Comparison of ENCODE assay signal across 21 cellular contexts in genomic region chr22:46136539-46137217, GRCh38. TPM values are rescaled to one million over a fixed set of nuclear protein-coding genes. Genes with fewer than 3 reads are reported as not detected.
DNase-seq lines count a peak whose midpoint lies in the region; ATAC-seq and TF ChIP-seq lines count a peak whose summit lies in the region.
"Had no signal": no experiment of that assay in that cellular context is flagged by ENCODE, and none has a peak within 500 bp of the region (broad histone marks: within the 10 kb centered on the region; RNA-seq: fewer than 3 reads in every experiment).

No MANE protein-coding gene starts in this region.

- H3K4me2 ChIP-seq in osteoblast (ENCODE audit: insufficient read depth, low read length), result no peak overlapping the region

- H3K36me3 Mint-ChIP-seq in glutamatergic neuron (ENCODE audit: unreplicated experiment), result no peaks in the 10 kb centered on the region

- no peaks in the 10 kb centered on the region for H3K27me3 ChIP-seq in osteoblast (ENCODE audit: insufficient read depth, low read length)

- no peaks in the 10 kb centered on the region for H3K4me1 Mint-ChIP-seq in glutamatergic neuron (ENCODE audit: low read depth, unreplicated experiment)
- H3K4me1 Mint-ChIP-seq: CD14-positive monocyte had no signal

- no peaks in the 10 kb centered on the region for H3K4me1 ChIP-seq in osteoblast (ENCODE audit: insufficient read depth, low read length)

- no peaks in the 10 kb centered on the region for H3K36me3 ChIP-seq in osteoblast (ENCODE audit: insufficient read depth, low read length)

- H3K9me3 ChIP-seq in osteoblast (ENCODE audit: low read depth, low read length), result no peaks in the 10 kb centered on the region

- H3K4me3 ChIP-seq in osteoblast (ENCODE audit: insufficient read depth, low read length), result no peak overlapping the region

- H3K79me2 ChIP-seq in osteoblast (ENCODE audit: insufficient read depth, low read length), result no peaks in the 10 kb centered on the region

- intact Hi-C loops in left cardiac atrium (cut with DNase I) (no loop called here), left ventricle myocardium superior (cut with micrococcal nuclease) (no loop called here)

- H3K9me3 Mint-ChIP-seq in glutamatergic neuron (ENCODE audit: unreplicated experiment), result peaks cover 1% of the 10 kb centered on the region
- H3K9me3 Mint-ChIP-seq: HFFc6 had no signal

- ATAC-seq in left cardiac atrium (no peak), left ventricle myocardium superior (no peak), GM21717 (IDR thresholded peaks at IDR 0.05; ENCODE audit: unreplicated experiment) (no peak), HG03039 (IDR thresholded peaks at IDR 0.05; ENCODE audit: unreplicated experiment) (no peak)
- ATAC-seq: Right ventricle myocardium inferior had no signal

- H3K27ac Mint-ChIP-seq in glutamatergic neuron (ENCODE audit: unreplicated experiment), result no peak overlapping the region
- H3K27ac Mint-ChIP-seq: CD14-positive monocyte, HFFc6 had no signal

- peak; percentile 17 for DNase-seq in left cardiac atrium
- no peak for DNase-seq in left ventricle myocardium superior
- peak; percentile 18 for DNase-seq in glutamatergic neuron
- peak; percentile 27 for DNase-seq in osteoblast (ENCODE audit: insufficient read length, low spot score, missing footprints)
- no peak for DNase-seq in glomerular visceral epithelial cell (ENCODE audit: extremely low spot score)
- DNase-seq: AML-193, DMS53, GDM1, HFFc6, KG1, NCI-H1092, NCI-H1436, NCI-H187 treated with DMSO at 0.1 percent for 48 hours, NCI-H2107, NCI-H446 treated with DMSO at 0.1 percent for 48 hours, NCI-H526 treated with DMSO at 0.1 percent for 48 hours had no signal

- H4K20me1 ChIP-seq in osteoblast (ENCODE audit: insufficient read depth, low read length), result no peaks in the 10 kb centered on the region

- H3K27me3 Mint-ChIP-seq in glutamatergic neuron (ENCODE audit: unreplicated experiment), result peaks cover 8% of the 10 kb centered on the region

- no peak overlapping the region for H3K27ac ChIP-seq in osteoblast (ENCODE audit: low read depth, low read length)
- H3K27ac ChIP-seq: HL-60 had no signal

- no peak for TF ChIP-seq CTCF in glutamatergic neuron (IDR thresholded peaks at IDR 0.05; ENCODE audit: partially characterized antibody, unreplicated experiment)
- TF ChIP-seq CTCF in osteoblast (IDR thresholded peaks at IDR 0.05; ENCODE audit: extremely low read depth, low read depth, low read length), result no peak

- no peak overlapping the region for H3K4me3 Mint-ChIP-seq in glutamatergic neuron (ENCODE audit: unreplicated experiment)
- H3K4me3 Mint-ChIP-seq: CD14-positive monocyte, HFFc6 had no signal

- no peak overlapping the region for H2AFZ ChIP-seq in osteoblast (ENCODE audit: low read length)

RNA-seq across cellular contexts. Expression of gene PPARA, which starts 13.6 kb away (rescaled TPM):
- total RNA-seq in left cardiac atrium (10 to 100 TPM; 49.6 to 66.2 TPM), left ventricle myocardium superior (78.9 TPM), glutamatergic neuron (ENCODE audit: unreplicated experiment) (1.8 TPM), osteoblast (21.8 and 22.1 TPM in 2 replicates)

Comparison
In these comparisons a context has a peak if more than half of its experiments do, and no peak if none do; other contexts are left out.
1. DNase-seq: peak in left cardiac atrium (single experiment), glutamatergic neuron (single experiment) and osteoblast (single experiment); none in left ventricle myocardium superior (single experiment) and glomerular visceral epithelial cell (single experiment).